Comparison of ENCODE assay signal across 8 cellular contexts in genomic region chr14:35818346-35819115, GRCh38. TPM values are rescaled to one million over a fixed set of nuclear protein-coding genes. Genes with fewer than 3 reads are reported as not detected.
DNase-seq lines count a peak whose midpoint lies in the region; ATAC-seq and TF ChIP-seq lines count a peak whose summit lies in the region.

No MANE protein-coding gene starts in this region.

- H2AK9ac ChIP-seq in IMR-90 (replicated peaks; ENCODE audit: low read depth, low read length, poor library complexity), result no peak overlapping the region

- H3K18ac ChIP-seq in IMR-90 (ENCODE audit: low read depth, low read length), result no peak overlapping the region

- TF ChIP-seq RAD21 in IMR-90 (IDR thresholded peaks at IDR 0.05; ENCODE audit: low read length) (peak; percentile 72), SK-N-SH (IDR thresholded peaks at IDR 0.05; ENCODE audit: low read length) (peak; percentile 86)

- H4K20me1 ChIP-seq in IMR-90 (ENCODE audit: insufficient read depth, low read length) (no peaks in the 10 kb centered on the region), SK-N-SH (ENCODE audit: insufficient read depth) (no peaks in the 10 kb centered on the region)

- no peaks in the 10 kb centered on the region for H3K36me3 Mint-ChIP-seq in neural crest cell (ENCODE audit: low read depth)

- TF ChIP-seq CTCF in IMR-90 (conservative IDR thresholded peaks at IDR 0.05; ENCODE audit: low read depth, low read length) (peak; percentile 75), SK-N-SH (IDR thresholded peaks at IDR 0.05) (peak; percentile 64), fibroblast of mammary gland (conservative IDR thresholded peaks at IDR 0.05; ENCODE audit: control insufficient read depth, insufficient read depth, low read depth, low read length) (peak; percentile 66), neural crest cell (conservative IDR thresholded peaks at IDR 0.05) (peak; percentile 68)

- no peaks in the 10 kb centered on the region for H3K36me3 ChIP-seq in IMR-90 (ENCODE audit: control insufficient read depth, insufficient read depth, low read length)
- H3K36me3 ChIP-seq in SK-N-SH (replicated peaks in 1 of 2; ENCODE audit: control insufficient read depth in 1 of 2, insufficient read depth in 2 of 2, low read length in 1 of 2), result no peaks in the 10 kb centered on the region

- no peak overlapping the region for H2BK120ac ChIP-seq in IMR-90 (ENCODE audit: low read depth, low read length)

- no peaks in the 10 kb centered on the region for H3K9me1 ChIP-seq in IMR-90 (ENCODE audit: insufficient read depth, low read length)

- ATAC-seq in IMR-90 (ENCODE audit: low read depth) (peak; percentile 90), GM21723 (IDR thresholded peaks at IDR 0.05; ENCODE audit: unreplicated experiment) (no peak)

- no peaks in the 10 kb centered on the region for H3F3A ChIP-seq in SK-N-SH (replicated peaks; ENCODE audit: insufficient read depth)

- H3K27ac ChIP-seq in IMR-90 (ENCODE audit: insufficient read depth, low read length) (no peak overlapping the region), SK-N-SH (ENCODE audit: low read depth in 2 of 2, low read length in 1 of 2) (no peak overlapping the region)

- H3K4me3 ChIP-seq in IMR-90 (ENCODE audit: insufficient read depth, low read depth, low read length) (no peak overlapping the region), SK-N-SH (ENCODE audit: low read depth in 2 of 2, low read length in 1 of 2) (no peak overlapping the region), fibroblast of mammary gland (ENCODE audit: control insufficient read depth, low read depth, low read length) (no peak overlapping the region)

- H3K9ac ChIP-seq in IMR-90 (ENCODE audit: low read depth, low read length), result no peak overlapping the region
- H3K9ac ChIP-seq in SK-N-SH, result no peak overlapping the region

- H2BK20ac ChIP-seq in IMR-90 (ENCODE audit: low read depth, low read length), result no peak overlapping the region

- DNase-seq in NCI-H2107 treated with DMSO at 0.1 percent for 48 hours (lab: John Stamatoyannopoulos, UW; ENCODE audit: unreplicated experiment) (peak; percentile 70), NCI-H2107 (lab: John Stamatoyannopoulos, UW) (no peak), IMR-90 (peak; percentile 58), SK-N-SH (peak; percentile 72), fibroblast of mammary gland (ENCODE audit: low read depth) (peak; percentile 56), neural crest cell (ENCODE audit: low read depth, low spot score) (peak; percentile 14)
- no peak for DNase-seq in activated CD8-positive, alpha-beta memory T cell treated with anti-CD3 and anti-CD28 coated beads, Interleukin-2, amount 50 U/mL, for 4 hours

- H2BK15ac ChIP-seq in IMR-90 (ENCODE audit: low read depth, low read length), result no peak overlapping the region

- intact Hi-C loops in IMR-90 (cut with micrococcal nuclease), result loop anchor here (2.0 to 5.0 kb wide), 2 partner anchors 284 to 381 kb away; partner anchors contain the start of gene INSM2

- H3K23ac ChIP-seq in IMR-90 (ENCODE audit: low read depth, low read length), result no peak overlapping the region

- POLR2A ChIA-PET in IMR-90 (lab: Charles Lee; ENCODE audit: unreplicated experiment), result no interaction called here
- POLR2A ChIA-PET in SK-N-SH (lab: Yijun Ruan, JAX), result no interaction called here

- H3K27me3 ChIP-seq in IMR-90 (ENCODE audit: control insufficient read depth, insufficient read depth, low read length), result no peaks in the 10 kb centered on the region
- no peaks in the 10 kb centered on the region for H3K27me3 ChIP-seq in SK-N-SH (ENCODE audit: insufficient read depth)

- no peak overlapping the region for H4K5ac ChIP-seq in IMR-90 (ENCODE audit: low read depth, low read length)

- no peak overlapping the region for H2BK5ac ChIP-seq in IMR-90 (ENCODE audit: low read depth, low read length, poor library complexity, severe bottlenecking)

- H3K9me3 Mint-ChIP-seq in neural crest cell, result no peaks in the 10 kb centered on the region

- H3K9me2 ChIP-seq in SK-N-SH, result no peaks in the 10 kb centered on the region

- H3K4me3 Mint-ChIP-seq in neural crest cell, result no peak overlapping the region

- BruUV-seq in IMR-90 (replicated peaks; lab: Mats Ljungman, UMichigan), result no TSS peak

- no peak overlapping the region for H3K4ac ChIP-seq in IMR-90 (ENCODE audit: low read depth, low read length)

- H4K91ac ChIP-seq in IMR-90 (ENCODE audit: insufficient read depth, low read depth, low read length), result no peak overlapping the region

- H3K4me1 Mint-ChIP-seq in neural crest cell, result no peaks in the 10 kb centered on the region

- H3K79me2 ChIP-seq in SK-N-SH (ENCODE audit: insufficient read depth), result no peaks in the 10 kb centered on the region

- dilution Hi-C loops in IMR-90 (cut with HindIII; ENCODE audit: low sequenced_read_pairs, unreplicated experiment), result no loop called here

- H3K27me3 Mint-ChIP-seq in neural crest cell (ENCODE audit: low read depth), result peaks cover 43% of the 10 kb centered on the region

- no peak overlapping the region for H2AK5ac ChIP-seq in IMR-90 (ENCODE audit: low read depth, low read length)

- no peaks in the 10 kb centered on the region for H3K4me1 ChIP-seq in IMR-90 (ENCODE audit: control insufficient read depth, insufficient read depth, low read length)
- H3K4me1 ChIP-seq in SK-N-SH (ENCODE audit: control insufficient read depth in 1 of 2, insufficient read depth in 2 of 2, low read depth in 1 of 2, low read length in 1 of 2), result no peaks in the 10 kb centered on the region

- no peak overlapping the region for H3K27ac Mint-ChIP-seq in neural crest cell (ENCODE audit: unreplicated experiment)

- no peak overlapping the region for H2AFZ ChIP-seq in IMR-90 (replicated peaks; ENCODE audit: low read length, poor library complexity)
- H2AFZ ChIP-seq in SK-N-SH (ENCODE audit: low read depth), result no peak overlapping the region

- no peak overlapping the region for H3K56ac ChIP-seq in IMR-90 (ENCODE audit: extremely low read depth, insufficient read depth, low read length)

- no peak overlapping the region for H3K4me2 ChIP-seq in IMR-90 (ENCODE audit: low read depth, low read length)
- H3K4me2 ChIP-seq in SK-N-SH, result no peak overlapping the region

- in situ Hi-C loops in IMR-90 (cut with MboI; ENCODE audit: low sequenced_read_pairs), result loop anchor here (25.0 kb wide), 1 partner anchor 681 kb away; no protein-coding TSS in a partner anchor

- 86% methylated on average over 6 of the region's 13 CpGs; no CpG with 5 or more reads in 1 of the 2 experiments for WGBS in IMR-90 (ENCODE audit: extremely low coverage in 2 of 2, insufficient read length in 1 of 2), 2 experiments
- 68% methylated on average over 13 of the region's 13 CpGs for WGBS in SK-N-SH (ENCODE audit: low lambda C conversion rate)

- H3K79me1 ChIP-seq in IMR-90 (ENCODE audit: low read depth in 1 of 2, low read length in 2 of 2), result no peaks in the 10 kb centered on the region

- no peak overlapping the region for H3K14ac ChIP-seq in IMR-90 (replicated peaks; ENCODE audit: low read depth, low read length)

- no peak overlapping the region for H4K8ac ChIP-seq in IMR-90 (ENCODE audit: low read depth in 2 of 2, low read length in 2 of 2)

- no peak for TF ChIP-seq EP300 in SK-N-SH (IDR thresholded peaks at IDR 0.05; ENCODE audit: borderline replicate concordance in 1 of 2, low read depth in 1 of 2, low read length in 1 of 2)

- CTCF ChIA-PET in IMR-90 (lab: Yijun Ruan, JAX) (interaction anchor here (0.8 to 2.0 kb wide), 6 partner anchors 8 to 134 kb away, joined by 3 to 10 read pairs (median 4); partner anchors contain the start of genes BRMS1L and RALGAPA1), SK-N-SH (lab: Yijun Ruan, JAX) (interaction anchor here (0.7 to 6.7 kb wide), 22 partner anchors 11 to 835 kb away, joined by 3 to 67 read pairs (median 4); partner anchors contain the start of genes INSM2 and NFKBIA)

- TF ChIP-seq POLR2A in IMR-90 (IDR thresholded peaks at IDR 0.05; ENCODE audit: low read depth, low read length), result no peak

- H3K9me3 ChIP-seq in IMR-90 (ENCODE audit: control insufficient read depth, insufficient read depth, low read length) (no peaks in the 10 kb centered on the region), SK-N-SH (no peaks in the 10 kb centered on the region)

TF ChIP-seq in IMR-90, 13 proteins besides CTCF, POLR2A, EP300 and RAD21:
- no peak for TF ChIP-seq MAFK (IDR thresholded peaks at IDR 0.05; ENCODE audit: low read depth, low read length)
- TF ChIP-seq SMC3 (IDR thresholded peaks at IDR 0.05; ENCODE audit: low read depth, low read length), result peak; percentile 56

TF ChIP-seq in SK-N-SH, 30 proteins besides CTCF, POLR2A, EP300 and RAD21:
- TF ChIP-seq SMC3 (IDR thresholded peaks at IDR 0.05; ENCODE audit: low read depth, low read length), result peak; percentile 55
- no peak for TF ChIP-seq RXRA (IDR thresholded peaks at IDR 0.05; ENCODE audit: borderline replicate concordance, low read depth)

RNA-seq across cellular contexts. Expression of gene BRMS1L, which starts 7.6 kb away (rescaled TPM):
- total RNA-seq in IMR-90 (2012; rRNA removed), result 1.8 and 5.0 TPM in 2 replicates
- polyA plus RNA-seq in IMR-90 (2012; rRNA removed), result 3.2 and 6.2 TPM in 2 replicates
- polyA plus RNA-seq in IMR-90 (2012; cell fraction: cytosol; rRNA removed), result 0.96 and 7.3 TPM in 2 replicates
- 0.29 and 21.1 TPM in 2 replicates for polyA plus RNA-seq in IMR-90 (2012; cell fraction: nucleus; rRNA removed; ENCODE audit: low replicate concordance)
- 7.1 and 9.1 TPM in 2 replicates for polyA plus RNA-seq in SK-N-SH (2012; rRNA removed)
- 9.7 and 11.0 TPM in 2 replicates for polyA plus RNA-seq in SK-N-SH (2012; cell fraction: cytosol; rRNA removed)
- polyA plus RNA-seq in SK-N-SH (2012; cell fraction: nucleus; rRNA removed), result 3.0 and 9.3 TPM in 2 replicates
- 12.4 and 14.5 TPM in 2 replicates for total RNA-seq in neural crest cell

RNA-seq across cellular contexts. Expression of gene RALGAPA1, which starts 9.4 kb away (rescaled TPM):
- total RNA-seq in IMR-90 (2012; rRNA removed) (22.5 and 25.6 TPM in 2 replicates), neural crest cell (42.0 and 46.0 TPM in 2 replicates)
- polyA plus RNA-seq in IMR-90 (2012; rRNA removed) (3.4 and 5.1 TPM in 2 replicates), SK-N-SH (2012; rRNA removed) (3.6 and 4.4 TPM in 2 replicates)
- polyA plus RNA-seq in IMR-90 (2012; cell fraction: cytosol; rRNA removed), result 0.82 and 0.96 TPM in 2 replicates
- 1.9 and 16.0 TPM in 2 replicates for polyA plus RNA-seq in IMR-90 (2012; cell fraction: nucleus; rRNA removed; ENCODE audit: low replicate concordance)
- polyA plus RNA-seq in SK-N-SH (2012; cell fraction: cytosol; rRNA removed), result 3.9 and 4.1 TPM in 2 replicates
- polyA plus RNA-seq in SK-N-SH (2012; cell fraction: nucleus; rRNA removed), result 8.0 and 15.5 TPM in 2 replicates

Comparison
In these comparisons a context has a peak if more than half of its experiments do, and no peak if none do; other contexts are left out.
1. DNase-seq: peak in NCI-H2107 treated with DMSO at 0.1 percent for 48 hours (single experiment), IMR-90 (single experiment), SK-N-SH (single experiment), fibroblast of mammary gland (single experiment) and neural crest cell (single experiment); none in NCI-H2107 (single experiment) and activated CD8-positive, alpha-beta memory T cell treated with anti-CD3 and anti-CD28 coated beads, Interleukin-2, amount 50 U/mL, for 4 hours (single experiment).
2. Peak in every context shown above with its lines, with median percentiles within 50 percentile points of each other: CTCF ChIP-seq.